ENCODE assay signal across 1 cellular context in the genomic region with DNA sequence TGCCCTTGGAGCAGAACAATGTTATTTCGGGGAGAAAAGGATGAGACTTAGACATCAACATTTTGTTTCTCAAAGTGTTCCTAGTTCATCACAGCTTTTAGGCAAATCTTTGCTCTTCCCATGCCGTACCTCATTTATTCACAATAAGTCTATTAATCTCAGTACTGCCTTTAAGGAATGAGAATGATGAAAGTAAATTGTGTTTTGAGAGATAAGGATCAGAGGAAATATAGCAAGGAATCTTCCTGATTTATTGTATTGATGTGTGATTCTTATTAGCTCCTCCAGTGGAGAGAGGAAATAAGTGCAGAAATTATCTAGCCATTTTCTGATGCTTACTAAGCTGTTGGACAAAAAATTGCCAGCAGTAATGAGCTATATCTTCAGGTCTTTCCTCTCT.
TF ChIP-seq lines count a peak whose summit lies in the region.

No MANE protein-coding gene starts in this region.

TF ChIP-seq in GM23338, 12 proteins besides CTCF, POLR2A, EP300 and RAD21 (continued from another document):
- TF ChIP-seq ZNF462 (CRISPR knock-in tag; IDR thresholded peaks at IDR 0.05): no peak
- TF ChIP-seq, protein P1, sequence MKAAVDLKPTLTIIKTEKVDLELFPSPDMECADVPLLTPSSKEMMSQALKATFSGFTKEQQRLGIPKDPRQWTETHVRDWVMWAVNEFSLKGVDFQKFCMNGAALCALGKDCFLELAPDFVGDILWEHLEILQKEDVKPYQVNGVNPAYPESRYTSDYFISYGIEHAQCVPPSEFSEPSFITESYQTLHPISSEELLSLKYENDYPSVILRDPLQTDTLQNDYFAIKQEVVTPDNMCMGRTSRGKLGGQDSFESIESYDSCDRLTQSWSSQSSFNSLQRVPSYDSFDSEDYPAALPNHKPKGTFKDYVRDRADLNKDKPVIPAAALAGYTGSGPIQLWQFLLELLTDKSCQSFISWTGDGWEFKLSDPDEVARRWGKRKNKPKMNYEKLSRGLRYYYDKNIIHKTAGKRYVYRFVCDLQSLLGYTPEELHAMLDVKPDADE (IDR thresholded peaks at IDR 0.05): no peak
